1 cellular context compared by ENCODE assay signal in genomic region chr15:56916825-56917477, GRCh38.
TF ChIP-seq lines count a peak whose summit lies in the region.

No MANE protein-coding gene starts in this region.

TF ChIP-seq in K562, 482 proteins besides CTCF, POLR2A, EP300 and RAD21 (continued from another document and continues in another):
- no peak for TF ChIP-seq HMGXB4 (CRISPR knock-in tag; IDR thresholded peaks at IDR 0.05)
- no peak for TF ChIP-seq ZEB2 (IDR thresholded peaks at IDR 0.05)
- TF ChIP-seq PHF21A (IDR thresholded peaks at IDR 0.05; ENCODE audit: borderline replicate concordance, low read depth) = no peak
- peak; percentile 21; the same call in 1 of the 2 replicates for TF ChIP-seq MTA3 (IDR thresholded peaks at IDR 0.05; ENCODE audit: borderline replicate concordance)
- no peak for TF ChIP-seq SUPT5H (IDR thresholded peaks at IDR 0.05)
- peak; percentile 73 to 86 for TF ChIP-seq FOXA3 (CRISPR knock-in tag; conservative IDR thresholded peaks at IDR 0.05 in 1 of 2, IDR thresholded peaks at IDR 0.05 in 1 of 2)
- TF ChIP-seq NEUROD1 (IDR thresholded peaks at IDR 0.05; ENCODE audit: borderline replicate concordance, low read depth, low read length, partially characterized antibody) = peak; percentile 25
- TF ChIP-seq SREBF1 (IDR thresholded peaks at IDR 0.05; ENCODE audit: borderline replicate concordance, low read depth, low read length) = no peak
- TF ChIP-seq GTF2B (IDR thresholded peaks at IDR 0.05; ENCODE audit: extremely low read depth, insufficient read length) = no peak
- TF ChIP-seq HOXB6 (CRISPR knock-in tag; IDR thresholded peaks at IDR 0.05; ENCODE audit: borderline replicate concordance) = no peak
- no peak for TF ChIP-seq ZBTB34 (CRISPR knock-in tag; IDR thresholded peaks at IDR 0.05)
- no peak for TF ChIP-seq ZNF699 (CRISPR knock-in tag; IDR thresholded peaks at IDR 0.05; ENCODE audit: insufficient replicate concordance)
- TF ChIP-seq MITF (IDR thresholded peaks at IDR 0.05) = no peak
- TF ChIP-seq ESRRA (IDR thresholded peaks at IDR 0.05; ENCODE audit: borderline replicate concordance, low read depth) = no peak
- no peak for TF ChIP-seq RBM14 (IDR thresholded peaks at IDR 0.05; ENCODE audit: borderline replicate concordance, insufficient read depth, low read depth, low read length)
- TF ChIP-seq MCM7 (IDR thresholded peaks at IDR 0.05) = no peak
- no peak for TF ChIP-seq TGIF2 (CRISPR knock-in tag; IDR thresholded peaks at IDR 0.05)
- no peak for TF ChIP-seq ZNF282 (CRISPR knock-in tag; IDR thresholded peaks at IDR 0.05)
- no peak for TF ChIP-seq CREB1 (IDR thresholded peaks at IDR 0.05)
- TF ChIP-seq CREB1 (CRISPR knock-in tag; IDR thresholded peaks at IDR 0.05) = no peak
- no peak for TF ChIP-seq CGGBP1 (CRISPR knock-in tag; IDR thresholded peaks at IDR 0.05)
- no peak for TF ChIP-seq SIX5 (IDR thresholded peaks at IDR 0.05; ENCODE audit: borderline replicate concordance in 1 of 2, insufficient read depth in 1 of 2, low read depth in 1 of 2, low read length in 2 of 2)
- TF ChIP-seq FOS (IDR thresholded peaks at IDR 0.05; ENCODE audit: extremely low read depth, insufficient read length) = no peak
- TF ChIP-seq BCL6 (CRISPR knock-in tag; IDR thresholded peaks at IDR 0.05) = no peak
- no peak for TF ChIP-seq HOMEZ (CRISPR knock-in tag; IDR thresholded peaks at IDR 0.05)
- TF ChIP-seq NFATC3 (IDR thresholded peaks at IDR 0.05) = no peak
- no peak for TF ChIP-seq TFE3 (CRISPR knock-in tag; IDR thresholded peaks at IDR 0.05)
- no peak for TF ChIP-seq REST (CRISPR knock-in tag; IDR thresholded peaks at IDR 0.05; ENCODE audit: low read depth)
- TF ChIP-seq FOXP1 (CRISPR knock-in tag; IDR thresholded peaks at IDR 0.05) = 0 out of 2 replicates have a peak, but pooled peaks have one; percentile 36
- TF ChIP-seq L3MBTL2 (IDR thresholded peaks at IDR 0.05) = no peak
- no peak for TF ChIP-seq TCF7 (IDR thresholded peaks at IDR 0.05; ENCODE audit: borderline replicate concordance)
- TF ChIP-seq ZNF668 (CRISPR knock-in tag; IDR thresholded peaks at IDR 0.05) = no peak
- TF ChIP-seq POLR2AphosphoS5 (IDR thresholded peaks at IDR 0.05; ENCODE audit: control insufficient read depth, insufficient read depth, low read depth, low read length) = no peak
- TF ChIP-seq C11orf30 (IDR thresholded peaks at IDR 0.05; ENCODE audit: low read depth) = peak; percentile 26; the same call in 1 of the 2 replicates
- no peak for TF ChIP-seq ZNF436 (CRISPR knock-in tag; IDR thresholded peaks at IDR 0.05)
- TF ChIP-seq NONO (IDR thresholded peaks at IDR 0.05; ENCODE audit: low read depth in 2 of 2, low read length in 1 of 2) = no peak
- TF ChIP-seq HINFP (tag; conservative IDR thresholded peaks at IDR 0.05; ENCODE audit: low read depth) = no peak
- TF ChIP-seq CCAR2 (IDR thresholded peaks at IDR 0.05; ENCODE audit: low read depth, low read length) = no peak
- TF ChIP-seq BACH1 (tag; IDR thresholded peaks at IDR 0.05) = no peak
- no peak for TF ChIP-seq POLR2B (IDR thresholded peaks at IDR 0.05; ENCODE audit: low read depth, partially characterized antibody)
- no peak for TF ChIP-seq VEZF1 (CRISPR knock-in tag; IDR thresholded peaks at IDR 0.05)
- no peak for TF ChIP-seq GTF2A2 (tag; IDR thresholded peaks at IDR 0.05)
- no peak for TF ChIP-seq HDAC2 (IDR thresholded peaks at IDR 0.05)
- TF ChIP-seq MNT (conservative IDR thresholded peaks at IDR 0.05) = 0 out of 4 replicates have a peak, but pooled peaks of 1 of the 2 experiments have one; percentile 25
